Comparison of ENCODE assay signal across 8 cellular contexts in the genomic region with DNA sequence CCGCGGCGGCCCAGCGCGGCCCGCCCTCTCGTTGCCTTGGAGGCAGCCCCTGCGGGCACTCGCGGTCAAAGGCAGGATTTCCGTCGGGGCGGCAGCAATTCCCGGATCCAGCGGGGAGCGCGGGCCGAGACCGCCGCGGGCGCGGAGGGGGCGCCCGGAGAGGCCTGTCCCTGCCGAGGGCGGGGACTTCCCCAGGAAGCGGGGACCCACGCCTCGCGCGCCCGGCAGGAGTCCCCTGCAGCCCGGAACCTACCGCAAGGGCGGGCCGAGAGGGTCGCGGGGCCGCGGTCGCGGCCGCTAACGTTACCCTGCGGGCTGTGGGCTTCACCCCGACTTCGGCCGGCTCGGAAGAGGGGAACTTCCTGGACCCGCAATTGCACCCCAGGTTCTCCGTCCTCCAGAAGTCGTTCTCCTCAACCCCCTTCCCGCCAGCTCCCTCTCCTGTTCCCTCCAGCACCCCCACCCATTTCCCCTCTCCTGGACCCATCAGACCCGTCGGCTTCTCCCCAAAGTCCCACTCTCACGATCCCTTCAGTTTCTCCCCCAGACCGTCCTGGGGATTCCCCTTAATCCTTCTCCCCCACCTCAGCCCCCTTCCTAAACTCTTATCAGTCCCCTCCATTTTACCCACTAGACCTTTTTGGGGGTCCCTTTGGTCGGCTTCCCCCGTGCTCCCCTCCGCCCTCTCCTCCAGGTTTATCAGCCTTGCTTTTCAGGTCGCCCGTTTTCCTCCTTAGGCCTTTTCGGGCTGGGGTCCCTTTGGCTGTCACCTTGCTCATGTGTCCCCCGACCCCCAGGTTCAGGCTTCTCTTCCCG. TPM values are rescaled to one million over a fixed set of nuclear protein-coding genes. Genes with fewer than 3 reads are reported as not detected.
DNase-seq lines count a peak whose midpoint lies in the region; ATAC-seq and TF ChIP-seq lines count a peak whose summit lies in the region.

No MANE protein-coding gene starts in this region.

- H3K27me3 Mint-ChIP-seq in GM23338 (ENCODE audit: insufficient read depth, low read depth, poor library complexity) = peaks cover 41% of the 10 kb centered on the region

- TF ChIP-seq CTCF in GM23338 (conservative IDR thresholded peaks at IDR 0.05; ENCODE audit: low read depth in 2 of 2) (no peak), heart left ventricle (IDR thresholded peaks at IDR 0.05) (peak in 2 of 12 donors; percentile 11 to 18), retinal pigment epithelial cell (conservative IDR thresholded peaks at IDR 0.05; ENCODE audit: low read depth, low read length) (no peak)

- H4K20me1 ChIP-seq in GM23338 (replicated peaks; ENCODE audit: insufficient read depth) = no peaks in the 10 kb centered on the region

- H3K9me3 Mint-ChIP-seq in GM23338 = no peaks in the 10 kb centered on the region

- H3K4me3 Mint-ChIP-seq in GM23338 = peak overlapping the region; percentile 71

- H3K9me2 ChIP-seq in GM23338 (ENCODE audit: insufficient read depth) = no peaks in the 10 kb centered on the region

- H3K27me3 ChIP-seq in ACC112 (ENCODE audit: insufficient read depth, low read length) = peaks cover 18% of the 10 kb centered on the region; the same call in 1 of the 2 replicates
- peaks cover 43% of the 10 kb centered on the region for H3K27me3 ChIP-seq in GM23338 (ENCODE audit: insufficient read depth)
- H3K27me3 ChIP-seq in heart left ventricle = peaks cover 0 to 5% (median 0%) of the 10 kb centered on the region in 9 donors

- no peaks in the 10 kb centered on the region for H3K9me3 ChIP-seq in heart left ventricle

- ATAC-seq in GM23338 = peak; percentile 50
- ATAC-seq in heart left ventricle = peak; percentile 22 to 67 (median 66)
- no peak for ATAC-seq in HG03469 (IDR thresholded peaks at IDR 0.05; ENCODE audit: unreplicated experiment)

- peaks cover 5% of the 10 kb centered on the region for H3F3A ChIP-seq in GM23338 (replicated peaks; ENCODE audit: low read depth)

- H3K4me2 ChIP-seq in GM23338 = peak overlapping the region; percentile 84

- H3K79me2 ChIP-seq in ACC112 (ENCODE audit: control insufficient read depth, insufficient read depth, low read length, unreplicated experiment) = no peaks in the 10 kb centered on the region
- H3K79me2 ChIP-seq in GM23338 (replicated peaks; ENCODE audit: insufficient read depth) = no peaks in the 10 kb centered on the region

- no peaks in the 10 kb centered on the region for H3K36me3 Mint-ChIP-seq in GM23338 (ENCODE audit: low read depth)

- H3K27ac ChIP-seq in ACC112 (ENCODE audit: low read depth, low read length) (no peak overlapping the region), GM23338 (ENCODE audit: low read depth) (no peak overlapping the region), heart left ventricle (peak overlapping the region; percentile 80 to 92 (median 85))

- no peak overlapping the region for H3K27ac Mint-ChIP-seq in GM23338

- H3K36me3 ChIP-seq in ACC112 (ENCODE audit: insufficient read depth, low read length) = no peaks in the 10 kb centered on the region
- H3K36me3 ChIP-seq in GM23338 (ENCODE audit: insufficient read depth) = no peaks in the 10 kb centered on the region
- no peaks in the 10 kb centered on the region for H3K36me3 ChIP-seq in heart left ventricle

- 6 to 14% (median 9%) methylated on average over 38 to 66 of the region's 66 CpGs for WGBS in heart left ventricle, 4 donors

- TF ChIP-seq POLR2A in heart left ventricle (IDR thresholded peaks at IDR 0.05) = peak in 1 of 2 donors; percentile 60

- intact Hi-C loops in heart left ventricle (cut with DNase I) = no loop called here

- peaks cover 22% of the 10 kb centered on the region for H3K4me1 Mint-ChIP-seq in GM23338

- H2AFZ ChIP-seq in ACC112 (ENCODE audit: low read length, unreplicated experiment) (peak overlapping the region; percentile 45), GM23338 (peak overlapping the region; percentile 100)

- H3K4me1 ChIP-seq in ACC112 (ENCODE audit: control insufficient read depth, insufficient read depth, low read length, unreplicated experiment) (peaks cover 11% of the 10 kb centered on the region), GM23338 (ENCODE audit: insufficient read depth) (peaks cover 8% of the 10 kb centered on the region; the same call in 1 of the 2 replicates), heart left ventricle (peaks cover 10 to 72% (median 45%) of the 10 kb centered on the region in 12 donors)

- H3K4me3 ChIP-seq in ACC112 (ENCODE audit: low read depth, low read length) (peak overlapping the region; percentile 63), GM23338 (peak overlapping the region; percentile 70), heart left ventricle (peak overlapping the region; percentile 19 to 66 (median 54)), retinal pigment epithelial cell (ENCODE audit: low read length) (peak overlapping the region; percentile 26)

- DNase-seq in GM23338 (ENCODE audit: low spot score) (peak; percentile 61), activated gamma-delta T cell treated with Interleukin-2 at 50 U/mL for 16 hours (peak; percentile 43), heart left ventricle (peak; percentile 74 to 88 (median 76)), retinal pigment epithelial cell (ENCODE audit: low read depth) (no peak), NCI-H1930 (lab: John Stamatoyannopoulos, UW) (no peak), NCI-H187 treated with DMSO at 0.1 percent for 48 hours (lab: John Stamatoyannopoulos, UW) (no peak)

TF ChIP-seq in GM23338, 12 proteins besides CTCF, POLR2A, EP300 and RAD21 (continues in another document):
- TF ChIP-seq EZH2phosphoT487 (IDR thresholded peaks at IDR 0.05; ENCODE audit: unreplicated experiment) (peak; percentile 9), EZH2 (IDR thresholded peaks at IDR 0.05; ENCODE audit: low read depth, unreplicated experiment) (peak; percentile 86)

RNA-seq across cellular contexts. Expression of a gene that starts 0.6 kb away (rescaled TPM):
- 0.16 and 0.56 TPM in 2 replicates for total RNA-seq in GM23338 (2014; rRNA removed; shearing (Covaris generic))
- polyA plus RNA-seq in GM23338 (2016; fragmentation: Nextera tagmentation; extraction: Ambion mirVana) = 0.42 and 0.53 TPM in 2 replicates
- total RNA-seq in heart left ventricle = 10 to 100 TPM in 3 of 9 donors, 1 to 10 TPM in 6; 1.1 to 25.9 (median 3.3) TPM
- polyA plus RNA-seq in heart left ventricle = 1 to 10 TPM; 2.8 to 7.2 TPM

RNA-seq across cellular contexts. Expression of a gene that starts 30.4 kb away (rescaled TPM):
- total RNA-seq in GM23338 (2014; rRNA removed; shearing (Covaris generic)) = 19.1 and 22.2 TPM in 2 replicates
- polyA plus RNA-seq in GM23338 (2016; fragmentation: Nextera tagmentation; extraction: Ambion mirVana) (6.8 and 8.3 TPM in 2 replicates), heart left ventricle (10 to 100 TPM; 25.8 to 48.4 TPM)
- total RNA-seq in heart left ventricle = 10 to 100 TPM; 29.2 to 50.2 (median 42.1) TPM

RNA-seq across cellular contexts. Expression of a gene that starts 37.6 kb away (rescaled TPM):
- total RNA-seq in GM23338 (2014; rRNA removed; shearing (Covaris generic)) = 6.3 and 9.4 TPM in 2 replicates
- polyA plus RNA-seq in GM23338 (2016; fragmentation: Nextera tagmentation; extraction: Ambion mirVana) (15.6 and 16.0 TPM in 2 replicates), heart left ventricle (10 to 100 TPM; 44.5 to 61.9 TPM)
- 100 to 1,000 TPM in 1 of 9 donors, 10 to 100 TPM in 8; 18.3 to 140 (median 70.2) TPM for total RNA-seq in heart left ventricle

Comparison
In these comparisons a context has a peak if more than half of its experiments do, and no peak if none do; other contexts are left out.
1. H3K27ac ChIP-seq: peak in heart left ventricle (12 of 12); none in ACC112 (single experiment) and GM23338 (single experiment).
2. DNase-seq: peak in GM23338 (single experiment), activated gamma-delta T cell treated with Interleukin-2 at 50 U/mL for 16 hours (single experiment) and heart left ventricle (5 of 5); none in retinal pigment epithelial cell (single experiment), NCI-H1930 (0 of 2) and NCI-H187 treated with DMSO at 0.1 percent for 48 hours (single experiment).
3. Peak in every context shown above with its lines, with median percentiles within 50 percentile points of each other: H3K4me3 ChIP-seq.